ENCODE assay signal across 14 cellular contexts in the genomic region with DNA sequence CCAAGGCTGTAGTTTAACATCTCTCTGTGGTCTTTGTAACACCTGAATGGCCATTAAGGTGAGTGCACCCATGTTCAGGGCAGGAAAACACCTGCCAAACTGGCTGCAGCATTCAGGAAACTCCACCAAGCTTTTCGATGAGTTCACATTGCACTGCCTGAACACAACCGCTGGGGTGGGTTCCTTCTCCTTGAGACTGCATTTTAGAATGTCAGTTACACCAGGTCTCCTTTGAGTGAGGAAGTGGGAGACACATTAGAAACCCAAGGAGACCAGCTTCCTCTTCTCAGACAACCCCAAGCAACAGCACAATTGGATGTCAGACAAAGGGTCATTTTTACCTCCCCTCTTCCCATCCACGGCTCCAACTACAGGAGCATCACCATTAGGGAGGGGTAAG. TPM values are rescaled to one million over a fixed set of nuclear protein-coding genes. Genes with fewer than 3 reads are reported as not detected.
DNase-seq lines count a peak whose midpoint lies in the region; ATAC-seq and TF ChIP-seq lines count a peak whose summit lies in the region.
"Had no signal": no experiment of that assay in that cellular context is flagged by ENCODE, and none has a peak within 500 bp of the region (broad histone marks: within the 10 kb centered on the region; RNA-seq: fewer than 3 reads in every experiment).

No MANE protein-coding gene starts in this region.

- H3K27me3 Mint-ChIP-seq in naive B cell: no peaks in the 10 kb centered on the region
- H3K27me3 Mint-ChIP-seq in WTC11 (ENCODE audit: low read depth): no peaks in the 10 kb centered on the region

- H3K27me3 ChIP-seq in prostate gland (replicated peaks; ENCODE audit: insufficient read depth): no peaks in the 10 kb centered on the region
- H3K27me3 ChIP-seq: uterus had no signal

- DNase-seq in RPMI8226: peak; percentile 5
- DNase-seq in naive B cell: peak; percentile 50
- DNase-seq in prostate gland (ENCODE audit: low spot score): no peak
- DNase-seq in WTC11 (ENCODE audit: low spot score): no peak
- DNase-seq: CD8-positive, alpha-beta T cell; midbrain; NCI-H2081 treated with DMSO at 0.1 percent for 48 hours; retina; uterus had no signal

- WGBS in prostate gland: 81% methylated on average over 3 of the region's 3 CpGs

- H3K4me1 ChIP-seq in prostate gland (replicated peaks): no peaks in the 10 kb centered on the region

- peaks cover 85 to 98% (median 96%) of the 10 kb centered on the region in 3 donors for H3K4me1 Mint-ChIP-seq in naive B cell
- peaks cover 42% of the 10 kb centered on the region for H3K4me1 Mint-ChIP-seq in WTC11

- H3K36me3 Mint-ChIP-seq in naive B cell (no peaks in the 10 kb centered on the region), WTC11 (no peaks in the 10 kb centered on the region)
- H3K36me3 Mint-ChIP-seq: CD8-positive, alpha-beta T cell had no signal

- no peak for TF ChIP-seq POLR2A in prostate gland (IDR thresholded peaks at IDR 0.05)

- H3K27ac Mint-ChIP-seq in naive B cell: peak overlapping the region; percentile 41 to 89 (median 75)
- H3K27ac Mint-ChIP-seq in WTC11: no peak overlapping the region
- H3K27ac Mint-ChIP-seq: CD8-positive, alpha-beta T cell had no signal

- H3K9me3 ChIP-seq in prostate gland: no peaks in the 10 kb centered on the region
- H3K9me3 ChIP-seq: uterus had no signal

- H3K27ac ChIP-seq in prostate gland: no peak overlapping the region
- H3K27ac ChIP-seq: uterus, VCaP had no signal

- ATAC-seq in HG03025 (IDR thresholded peaks at IDR 0.05; ENCODE audit: low FRiP score, unreplicated experiment) (peak; percentile 40), naive B cell (ENCODE audit: low read depth in 2 of 2) (peak; percentile 74 to 80), GM19452 (IDR thresholded peaks at IDR 0.05; ENCODE audit: unreplicated experiment) (no peak), WTC11 (no peak), GM21447 (IDR thresholded peaks at IDR 0.05; ENCODE audit: unreplicated experiment) (no peak)
- ATAC-seq: CD8-positive, alpha-beta T cell had no signal

- H3K4me3 ChIP-seq in prostate gland: no peak overlapping the region
- H3K4me3 ChIP-seq: uterus had no signal

- TF ChIP-seq CTCF in GM12873 (IDR thresholded peaks at IDR 0.05; ENCODE audit: insufficient read depth, low read depth, low read length, missing control alignments): peak; percentile 47
- no peak for TF ChIP-seq CTCF in prostate gland (IDR thresholded peaks at IDR 0.05)
- TF ChIP-seq CTCF in WTC11 (IDR thresholded peaks at IDR 0.05): no peak

- intact Hi-C loops in prostate gland (cut with DNase I): no loop called here

- CTCF ChIA-PET in WTC11 (lab: Charles Lee): interaction anchor here (1.8 to 2.0 kb wide), 4 partner anchors 8 to 126 kb away, joined by 4 to 5 read pairs (median 5); no protein-coding TSS in a partner anchor

- POLR2A ChIA-PET in WTC11 (lab: Charles Lee): no interaction called here

- H3K36me3 ChIP-seq in prostate gland: no peaks in the 10 kb centered on the region
- H3K36me3 ChIP-seq: uterus had no signal

- H3K9me3 Mint-ChIP-seq in naive B cell: no peaks in the 10 kb centered on the region
- H3K9me3 Mint-ChIP-seq in WTC11: no peaks in the 10 kb centered on the region
- H3K9me3 Mint-ChIP-seq: CD8-positive, alpha-beta T cell had no signal

- H3K4me3 Mint-ChIP-seq in naive B cell (peak overlapping the region in 5 of 8 donors; percentile 31 to 76 (median 61)), WTC11 (no peak overlapping the region)
- H3K4me3 Mint-ChIP-seq: CD8-positive, alpha-beta T cell had no signal

TF ChIP-seq in WTC11, 78 proteins besides CTCF, POLR2A, EP300 and RAD21:
- TF ChIP-seq ZNF219 (CRISPR knock-in tag; IDR thresholded peaks at IDR 0.05; ENCODE audit: borderline replicate concordance) (no peak), ZNF396 (CRISPR knock-in tag; IDR thresholded peaks at IDR 0.05; ENCODE audit: borderline replicate concordance) (no peak), ZBTB21 (CRISPR knock-in tag; IDR thresholded peaks at IDR 0.05; ENCODE audit: borderline replicate concordance) (no peak), FOXK1 (CRISPR knock-in tag; IDR thresholded peaks at IDR 0.05) (no peak), SMAD3 (CRISPR knock-in tag; IDR thresholded peaks at IDR 0.05; ENCODE audit: borderline replicate concordance) (no peak)

RNA-seq across cellular contexts. Expression of a gene that starts 35.2 kb away (rescaled TPM):
- polyA plus RNA-seq in naive B cell (ENCODE audit: low read depth in 6 of 6): 10 to 100 TPM; 14.7 to 24.5 (median 17.6) TPM
- total RNA-seq in prostate gland (10 to 100 TPM in 1 of 2 donors, 1 to 10 TPM in 1; 6.5 to 10.3 TPM), WTC11 (2021) (6.2 to 8.3 TPM (median 7.1 TPM) in 3 replicates)

Comparison
In these comparisons a context has a peak if more than half of its experiments do, and no peak if none do; other contexts are left out.
1. ATAC-seq: peak in HG03025 (single experiment) and naive B cell (2 of 2); none in GM19452 (single experiment), WTC11 (single experiment) and GM21447 (single experiment).
2. DNase-seq: peak in RPMI8226 (single experiment) and naive B cell (single experiment); none in prostate gland (single experiment) and WTC11 (single experiment).